Comparison of ENCODE assay signal across 15 cellular contexts in genomic region chr11:115676206-115676605, GRCh38.
DNase-seq lines count a peak whose midpoint lies in the region; ATAC-seq and TF ChIP-seq lines count a peak whose summit lies in the region.
"Had no signal": no experiment of that assay in that cellular context is flagged by ENCODE, and none has a peak within 500 bp of the region (broad histone marks: within the 10 kb centered on the region; RNA-seq: fewer than 3 reads in every experiment).

No MANE protein-coding gene starts in this region.

- no peaks in the 10 kb centered on the region for H3K36me3 ChIP-seq in neural cell (ENCODE audit: insufficient read depth, low read length)
- H3K36me3 ChIP-seq: BLaER1, ovary, uterus had no signal

- peak overlapping the region; percentile 1 for H3K4me2 ChIP-seq in neural cell (ENCODE audit: low read length)
- H3K4me2 ChIP-seq: BLaER1 had no signal

- H3K27me3 ChIP-seq in neural cell (ENCODE audit: insufficient read depth, low read depth, low read length) = no peaks in the 10 kb centered on the region
- H3K27me3 ChIP-seq: BLaER1, ovary, uterus had no signal

- H3K4me3 Mint-ChIP-seq in WTC11 = no peak overlapping the region

- H4K20me1 ChIP-seq in neural cell (ENCODE audit: insufficient read depth) = no peaks in the 10 kb centered on the region
- H4K20me1 ChIP-seq: BLaER1 had no signal

- peaks cover 14% of the 10 kb centered on the region for H3K4me1 Mint-ChIP-seq in WTC11

- DNase-seq in GM12865 (ENCODE audit: low read depth) = peak; percentile 16
- peak; percentile 9 to 91 (median 72) for DNase-seq in NCI-H1417 (lab: John Stamatoyannopoulos, UW)
- no peak for DNase-seq in WTC11 (ENCODE audit: low spot score)
- no peak for DNase-seq in NCI-H1694 (lab: John Stamatoyannopoulos, UW)
- DNase-seq in activated gamma-delta T cell (lab: John Stamatoyannopoulos, UW) = no peak
- DNase-seq: activated CD4-positive, CD25-positive, alpha-beta regulatory T cell; activated gamma-delta T cell treated with Interleukin-2 at 50 U/mL for 16 hours; aorta; erythroblast; ovary; stimulated activated naive CD8-positive, alpha-beta T cell treated with anti-CD3 and anti-CD28 coated beads, Interleukin-15, Interleukin-2, amounts not matched to agents 100 U/mL and 50 U/mL, for 24 hours; uterus had no signal

- H3K79me2 ChIP-seq in neural cell (replicated peaks; ENCODE audit: insufficient read depth, low read length) = no peaks in the 10 kb centered on the region

- peak overlapping the region; percentile 43 for H3K27ac ChIP-seq in neural cell (ENCODE audit: low read length)
- H3K27ac ChIP-seq: BLaER1, ovary, uterus had no signal

- no peaks in the 10 kb centered on the region for H3F3A ChIP-seq in neural cell (ENCODE audit: insufficient read depth, low read length, poor library complexity, severe bottlenecking)

- no peaks in the 10 kb centered on the region for H3K27me3 Mint-ChIP-seq in WTC11 (ENCODE audit: low read depth)

- TF ChIP-seq RAD21 in neural cell (conservative IDR thresholded peaks at IDR 0.05) = peak; percentile 40

- H3K9me3 ChIP-seq in neural cell (ENCODE audit: low read length) = no peaks in the 10 kb centered on the region
- H3K9me3 ChIP-seq: BLaER1, ovary, uterus had no signal

- POLR2A ChIA-PET in WTC11 (lab: Charles Lee) = no interaction called here

- no peaks in the 10 kb centered on the region for H3K9me3 Mint-ChIP-seq in WTC11

- no peaks in the 10 kb centered on the region for H3K9me2 ChIP-seq in neural cell (ENCODE audit: insufficient read depth, low read length)

- TF ChIP-seq CTCF in GM12865 (IDR thresholded peaks at IDR 0.05; ENCODE audit: insufficient read depth, low read depth, low read length, missing control alignments) (no peak), WTC11 (IDR thresholded peaks at IDR 0.05) (no peak), neural cell (IDR thresholded peaks at IDR 0.05; ENCODE audit: poor library complexity, severe bottlenecking) (no peak)

- CTCF ChIA-PET in WTC11 (lab: Charles Lee) = interaction anchor here (0.6 to 0.8 kb wide), 3 partner anchors 247 to 350 kb away, joined by 3 to 5 read pairs (median 3); no protein-coding TSS in a partner anchor

- no peak overlapping the region for H2AFZ ChIP-seq in neural cell (ENCODE audit: low read depth, low read length)

- H3K36me3 Mint-ChIP-seq in WTC11 = no peaks in the 10 kb centered on the region

- no peak overlapping the region for H3K9ac ChIP-seq in neural cell (ENCODE audit: low read length)
- H3K9ac ChIP-seq: BLaER1 had no signal

- no peak overlapping the region for H3K4me3 ChIP-seq in GM12865 (ENCODE audit: low read depth, low read length)
- H3K4me3 ChIP-seq in neural cell (ENCODE audit: low read length) = peak overlapping the region; percentile 23
- H3K4me3 ChIP-seq: BLaER1, ovary, uterus had no signal

- peak; percentile 64 for TF ChIP-seq EP300 in neural cell (conservative IDR thresholded peaks at IDR 0.05; ENCODE audit: poor library complexity, severe bottlenecking)

- ATAC-seq in WTC11 (peak; percentile 38), GM19023 (IDR thresholded peaks at IDR 0.05; ENCODE audit: unreplicated experiment) (no peak)
- ATAC-seq: stimulated activated naive CD8-positive, alpha-beta T cell treated with anti-CD3 and anti-CD28 coated beads, Interleukin-15, Interleukin-2, amounts not matched to agents 100 U/mL and 50 U/mL, for 24 hours had no signal

- no peak overlapping the region for H3K27ac Mint-ChIP-seq in WTC11

TF ChIP-seq in WTC11, 78 proteins besides CTCF, POLR2A, EP300 and RAD21 (continues in another document):
- TF ChIP-seq MAX (CRISPR knock-in tag; IDR thresholded peaks at IDR 0.05) (no peak), TEAD1 (CRISPR knock-in tag; IDR thresholded peaks at IDR 0.05) (no peak), ZNF671 (CRISPR knock-in tag; IDR thresholded peaks at IDR 0.05) (no peak), NR3C1 (CRISPR knock-in tag; conservative IDR thresholded peaks at IDR 0.05; ENCODE audit: low read depth) (no peak), MXD4 (CRISPR knock-in tag; IDR thresholded peaks at IDR 0.05; ENCODE audit: borderline replicate concordance) (no peak), PRDM15 (CRISPR knock-in tag; IDR thresholded peaks at IDR 0.05) (no peak), IRF1 (CRISPR knock-in tag; IDR thresholded peaks at IDR 0.05) (no peak), MYBL2 (CRISPR knock-in tag; IDR thresholded peaks at IDR 0.05) (no peak)

TF ChIP-seq in neural cell, 6 proteins besides CTCF, POLR2A, EP300 and RAD21:
- TF ChIP-seq MXI1 (conservative IDR thresholded peaks at IDR 0.05; ENCODE audit: poor library complexity, severe bottlenecking) (no peak), SMC3 (conservative IDR thresholded peaks at IDR 0.05; ENCODE audit: poor library complexity) (peak; percentile 28), EZH2 (IDR thresholded peaks at IDR 0.05; ENCODE audit: borderline replicate concordance, insufficient read depth, low read length, poor library complexity, severe bottlenecking) (no peak), POLR2AphosphoS5 (IDR thresholded peaks at IDR 0.05) (no peak), TAF1 (IDR thresholded peaks at IDR 0.05; ENCODE audit: low read depth) (no peak), REST (IDR thresholded peaks at IDR 0.05; ENCODE audit: borderline replicate concordance) (peak; percentile 18)
TF ChIP-seq in neural cell: peak in this region for 2.

Comparison
In these comparisons a context has a peak if more than half of its experiments do, and no peak if none do; other contexts are left out.
1. DNase-seq: peak in GM12865 (single experiment) and NCI-H1417 (3 of 3); none in WTC11 (single experiment), NCI-H1694 (single experiment) and activated gamma-delta T cell (single experiment).